ENCODE assay signal across 21 cellular contexts in genomic region chr7:138137423-138138171, GRCh38.
DNase-seq lines count a peak whose midpoint lies in the region; ATAC-seq and TF ChIP-seq lines count a peak whose summit lies in the region.
"Had no signal": no experiment of that assay in that cellular context is flagged by ENCODE, and none has a peak within 500 bp of the region (broad histone marks: within the 10 kb centered on the region; RNA-seq: fewer than 3 reads in every experiment).

No MANE protein-coding gene starts in this region.

- CTCF ChIA-PET in activated CD4-positive, alpha-beta memory T cell treated with anti-CD3 and anti-CD28 coated beads, Interleukin-2, amount 10 ng/mL, durations not matched to agents 7 days and 5 days (lab: Charles Lee) = no interaction called here

- H3K4me1 Mint-ChIP-seq in stimulated activated naive B cell treated with anti-CD40 and anti-IgM and Interleukin-4, amounts not matched to agents 10 μg/mL and 1 μg/mL and 100 μg/mL, for 72 hours = peaks cover 7 to 13% of the 10 kb centered on the region in 2 donors
- H3K4me1 Mint-ChIP-seq in activated CD4-positive, alpha-beta memory T cell treated with anti-CD3 and anti-CD28 coated beads, Interleukin-2, amount 10 ng/mL, durations not matched to agents 7 days and 5 days = no peaks in the 10 kb centered on the region

- H3K9me3 Mint-ChIP-seq in stimulated activated naive B cell treated with anti-CD40 and anti-IgM and Interleukin-4, amounts not matched to agents 10 μg/mL and 1 μg/mL and 100 μg/mL, for 72 hours = peaks cover 0 to 4% of the 10 kb centered on the region in 2 donors
- no peaks in the 10 kb centered on the region for H3K9me3 Mint-ChIP-seq in activated CD4-positive, alpha-beta memory T cell treated with anti-CD3 and anti-CD28 coated beads, Interleukin-2, amount 10 ng/mL, durations not matched to agents 7 days and 5 days
- H3K9me3 Mint-ChIP-seq: activated T-helper 2 cell treated with anti-CD3 and anti-CD28 coated beads, Interferon-gamma antibody, Interleukin-2, Interleukin-4, amounts not matched to agents 10 μg/mL and 5 μg/mL and 100 μg/mL, durations not matched to agents 14 hours and 24 hours and 36 hours; CD4-positive, alpha-beta T cell; HFFc6 had no signal

- POLR2A ChIA-PET in activated CD4-positive, alpha-beta memory T cell treated with anti-CD3 and anti-CD28 coated beads, Interleukin-2, amount 10 ng/mL, durations not matched to agents 7 days and 5 days (lab: Charles Lee) = no interaction called here

- no peak overlapping the region for H3K4me3 Mint-ChIP-seq in stimulated activated naive B cell treated with anti-CD40 and anti-IgM and Interleukin-4, amounts not matched to agents 10 μg/mL and 1 μg/mL and 100 μg/mL, for 72 hours
- H3K4me3 Mint-ChIP-seq in activated CD4-positive, alpha-beta memory T cell treated with anti-CD3 and anti-CD28 coated beads, Interleukin-2, amount 10 ng/mL, durations not matched to agents 7 days and 5 days = no peak overlapping the region
- H3K4me3 Mint-ChIP-seq: CD4-positive, alpha-beta T cell; HFFc6; type B pancreatic cell had no signal

- ATAC-seq in GM18870 (IDR thresholded peaks at IDR 0.05; ENCODE audit: unreplicated experiment) = peak; percentile 91
- peak; percentile 86 for ATAC-seq in HG02623 (IDR thresholded peaks at IDR 0.05; ENCODE audit: unreplicated experiment)
- peak; percentile 77 for ATAC-seq in HG03520 (IDR thresholded peaks at IDR 0.05; ENCODE audit: unreplicated experiment)
- ATAC-seq in GM19455 (IDR thresholded peaks at IDR 0.05; ENCODE audit: unreplicated experiment) = no peak
- ATAC-seq in stimulated activated naive B cell treated with anti-CD40 and anti-IgM and Interleukin-4, amounts not matched to agents 10 μg/mL and 1 μg/mL and 100 μg/mL, for 72 hours (replicated peaks) = no peak
- ATAC-seq: foreskin keratinocyte, left lobe of liver had no signal

- no peak for TF ChIP-seq CTCF in GM12864 (IDR thresholded peaks at IDR 0.05; ENCODE audit: low read depth, low read length, missing control alignments)

- no peaks in the 10 kb centered on the region for H3K27me3 Mint-ChIP-seq in stimulated activated naive B cell treated with anti-CD40 and anti-IgM and Interleukin-4, amounts not matched to agents 10 μg/mL and 1 μg/mL and 100 μg/mL, for 72 hours
- peaks cover 11% of the 10 kb centered on the region for H3K27me3 Mint-ChIP-seq in activated CD4-positive, alpha-beta memory T cell treated with anti-CD3 and anti-CD28 coated beads, Interleukin-2, amount 10 ng/mL, durations not matched to agents 7 days and 5 days
- H3K27me3 Mint-ChIP-seq: type B pancreatic cell had no signal

- no peak overlapping the region for H3K27ac Mint-ChIP-seq in stimulated activated naive B cell treated with anti-CD40 and anti-IgM and Interleukin-4, amounts not matched to agents 10 μg/mL and 1 μg/mL and 100 μg/mL, for 72 hours
- H3K27ac Mint-ChIP-seq in activated CD4-positive, alpha-beta memory T cell treated with anti-CD3 and anti-CD28 coated beads, Interleukin-2, amount 10 ng/mL, durations not matched to agents 7 days and 5 days = no peak overlapping the region
- H3K27ac Mint-ChIP-seq: activated T-helper 2 cell treated with anti-CD3 and anti-CD28 coated beads, Interferon-gamma antibody, Interleukin-2, Interleukin-4, amounts not matched to agents 10 μg/mL and 5 μg/mL and 100 μg/mL, durations not matched to agents 14 hours and 24 hours and 36 hours; CD4-positive, alpha-beta T cell; HFFc6; type B pancreatic cell had no signal

- peaks cover 0 to 3% of the 10 kb centered on the region in 2 donors for H3K36me3 Mint-ChIP-seq in stimulated activated naive B cell treated with anti-CD40 and anti-IgM and Interleukin-4, amounts not matched to agents 10 μg/mL and 1 μg/mL and 100 μg/mL, for 72 hours
- H3K36me3 Mint-ChIP-seq in activated CD4-positive, alpha-beta memory T cell treated with anti-CD3 and anti-CD28 coated beads, Interleukin-2, amount 10 ng/mL, durations not matched to agents 7 days and 5 days (ENCODE audit: low read depth) = no peaks in the 10 kb centered on the region
- H3K36me3 Mint-ChIP-seq: type B pancreatic cell had no signal

- DNase-seq in GM12864 (ENCODE audit: low read depth) (peak; percentile 5), superior temporal gyrus (ENCODE audit: extremely low spot score) (no peak)
- DNase-seq in stimulated activated naive B cell treated with anti-CD40 and anti-IgM and Interleukin-4, amounts not matched to agents 10 μg/mL and 1 μg/mL and 100 μg/mL, for 72 hours = no peak
- no peak for DNase-seq in activated CD4-positive, alpha-beta memory T cell treated with anti-CD3 and anti-CD28 coated beads, Interleukin-2, amount 10 ng/mL, durations not matched to agents 7 days and 5 days
- DNase-seq: ACHN; amniotic stem cell; CD4-positive, alpha-beta T cell; EL; HFFc6; NCI-H1092 treated with DMSO at 0.1 percent for 48 hours; NCI-H82; RPMI8226; WERI-Rb-1 had no signal

- H3K4me3 ChIP-seq in GM12864 (ENCODE audit: low read depth, low read length) = no peak overlapping the region

Comparison
In these comparisons a context has a peak if more than half of its experiments do, and no peak if none do; other contexts are left out.
1. ATAC-seq: peak in GM18870 (single experiment), HG02623 (single experiment) and HG03520 (single experiment); none in GM19455 (single experiment) and stimulated activated naive B cell treated with anti-CD40 and anti-IgM and Interleukin-4, amounts not matched to agents 10 μg/mL and 1 μg/mL and 100 μg/mL, for 72 hours (0 of 2).